In genomic region chr15:45276851-45277250, GRCh38 we compare ENCODE assay signal across 9 cellular contexts. TPM values are rescaled to one million over a fixed set of nuclear protein-coding genes. Genes with fewer than 3 reads are reported as not detected.
DNase-seq lines count a peak whose midpoint lies in the region; ATAC-seq and TF ChIP-seq lines count a peak whose summit lies in the region.
"Had no signal": no experiment of that assay in that cellular context is flagged by ENCODE, and none has a peak within 500 bp of the region (broad histone marks: within the 10 kb centered on the region; RNA-seq: fewer than 3 reads in every experiment).

No MANE protein-coding gene starts in this region.

- H3K79me2 ChIP-seq in neural progenitor cell (ENCODE audit: low read depth), result no peaks in the 10 kb centered on the region

- H2AFZ ChIP-seq in neural progenitor cell (replicated peaks), result no peak overlapping the region

- H3K9me3 ChIP-seq in neural progenitor cell (ENCODE audit: low read depth) (no peaks in the 10 kb centered on the region), vagina (no peaks in the 10 kb centered on the region)
- H3K9me3 ChIP-seq: BLaER1 treated with 17β-estradiol and CSF1 and Interleukin-3, amounts not matched to agents 10 nM and 100 nM had no signal

- H3F3A ChIP-seq in neural progenitor cell (ENCODE audit: low read depth), result no peaks in the 10 kb centered on the region

- H3K4me3 ChIP-seq in neural progenitor cell, result no peak overlapping the region
- H3K4me3 ChIP-seq in vagina, result no peak overlapping the region
- H3K4me3 ChIP-seq: BLaER1 treated with 17β-estradiol and CSF1 and Interleukin-3, amounts not matched to agents 10 nM and 100 nM had no signal

- H3K4me1 Mint-ChIP-seq in chondrocyte (ENCODE audit: low read depth), result peaks cover 11% of the 10 kb centered on the region
- H3K4me1 Mint-ChIP-seq in neural progenitor cell, result peaks cover 9% of the 10 kb centered on the region

- peak; percentile 78 for TF ChIP-seq CTCF in chondrocyte (IDR thresholded peaks at IDR 0.05)
- peak; percentile 38 for TF ChIP-seq CTCF in neural progenitor cell (IDR thresholded peaks at IDR 0.05)
- TF ChIP-seq CTCF in vagina (IDR thresholded peaks at IDR 0.05), result peak in 1 of 3 experiments; percentile 30

- TF ChIP-seq POLR2A in vagina (IDR thresholded peaks at IDR 0.05), result no peak

- no peak overlapping the region for H3K9ac ChIP-seq in neural progenitor cell
- H3K9ac ChIP-seq: BLaER1 treated with 17β-estradiol and CSF1 and Interleukin-3, amounts not matched to agents 10 nM and 100 nM had no signal

- intact Hi-C loops in vagina (cut with DNase I), result no loop called here

- H3K36me3 ChIP-seq in neural progenitor cell (no peaks in the 10 kb centered on the region), vagina (no peaks in the 10 kb centered on the region)
- H3K36me3 ChIP-seq: BLaER1 treated with 17β-estradiol and CSF1 and Interleukin-3, amounts not matched to agents 10 nM and 100 nM had no signal

- H3K27ac ChIP-seq in neural progenitor cell (no peak overlapping the region), vagina (no peak overlapping the region)
- H3K27ac ChIP-seq: BLaER1 treated with 17β-estradiol and CSF1 and Interleukin-3, amounts not matched to agents 10 nM and 100 nM had no signal

- no peaks in the 10 kb centered on the region for H3K9me3 Mint-ChIP-seq in chondrocyte (ENCODE audit: low read depth)
- no peaks in the 10 kb centered on the region for H3K9me3 Mint-ChIP-seq in neural progenitor cell

- H3K27me3 ChIP-seq in neural progenitor cell (peaks cover 21% of the 10 kb centered on the region), vagina (no peaks in the 10 kb centered on the region)
- H3K27me3 ChIP-seq: BLaER1 treated with 17β-estradiol and CSF1 and Interleukin-3, amounts not matched to agents 10 nM and 100 nM had no signal

- H3K4me1 ChIP-seq in neural progenitor cell (no peaks in the 10 kb centered on the region), vagina (peaks cover 16% of the 10 kb centered on the region)

- H3K36me3 Mint-ChIP-seq in chondrocyte (ENCODE audit: low read depth) (no peaks in the 10 kb centered on the region), neural progenitor cell (no peaks in the 10 kb centered on the region)

- H4K20me1 ChIP-seq in neural progenitor cell (ENCODE audit: low read depth), result no peaks in the 10 kb centered on the region
- H4K20me1 ChIP-seq: BLaER1 treated with 17β-estradiol and CSF1 and Interleukin-3, amounts not matched to agents 10 nM and 100 nM had no signal

- no peak for ATAC-seq in GM21529 (IDR thresholded peaks at IDR 0.05; ENCODE audit: unreplicated experiment)

- peaks cover 2% of the 10 kb centered on the region for H3K27me3 Mint-ChIP-seq in chondrocyte (ENCODE audit: low read depth)
- no peaks in the 10 kb centered on the region for H3K27me3 Mint-ChIP-seq in neural progenitor cell (ENCODE audit: insufficient read depth, low read depth)

- H3K27ac Mint-ChIP-seq in chondrocyte (ENCODE audit: unreplicated experiment) (no peak overlapping the region), neural progenitor cell (no peak overlapping the region)

- no peak overlapping the region for H3K4me3 Mint-ChIP-seq in chondrocyte (ENCODE audit: unreplicated experiment)
- H3K4me3 Mint-ChIP-seq in neural progenitor cell, result no peak overlapping the region

- DNase-seq in NCI-H2107 (lab: John Stamatoyannopoulos, UW) (peak; percentile 1), NCI-H2107 treated with DMSO at 0.1 percent for 48 hours (lab: John Stamatoyannopoulos, UW; ENCODE audit: unreplicated experiment) (no peak), NCI-H2227 treated with DMSO at 0.1 percent for 48 hours (lab: John Stamatoyannopoulos, UW) (peak; percentile 26), chondrocyte (ENCODE audit: low spot score) (no peak), neural progenitor cell (ENCODE audit: low spot score) (peak; percentile 18), vagina (ENCODE audit: extremely low spot score in 2 of 2) (no peak), DMS79 treated with DMSO at 0.1 percent for 48 hours (lab: John Stamatoyannopoulos, UW) (no peak)

- H3K4me2 ChIP-seq in neural progenitor cell, result no peak overlapping the region
- H3K4me2 ChIP-seq: BLaER1 treated with 17β-estradiol and CSF1 and Interleukin-3, amounts not matched to agents 10 nM and 100 nM had no signal

RNA-seq across cellular contexts. Expression of gene SLC28A2, which starts 24.8 kb away (rescaled TPM):
- total RNA-seq in chondrocyte, result not detected in 3 replicates
- not detected in 2 replicates for total RNA-seq in neural progenitor cell (ENCODE audit: low replicate concordance)
- total RNA-seq in vagina, result not detected

Comparison
In these comparisons a context has a peak if more than half of its experiments do, and no peak if none do; other contexts are left out.
1. DNase-seq: peak in NCI-H2107 (single experiment), NCI-H2227 treated with DMSO at 0.1 percent for 48 hours (single experiment) and neural progenitor cell (single experiment); none in NCI-H2107 treated with DMSO at 0.1 percent for 48 hours (single experiment), chondrocyte (single experiment), vagina (0 of 2) and DMS79 treated with DMSO at 0.1 percent for 48 hours (single experiment).